ENCODE assay signal across 16 cellular contexts in the genomic region with DNA sequence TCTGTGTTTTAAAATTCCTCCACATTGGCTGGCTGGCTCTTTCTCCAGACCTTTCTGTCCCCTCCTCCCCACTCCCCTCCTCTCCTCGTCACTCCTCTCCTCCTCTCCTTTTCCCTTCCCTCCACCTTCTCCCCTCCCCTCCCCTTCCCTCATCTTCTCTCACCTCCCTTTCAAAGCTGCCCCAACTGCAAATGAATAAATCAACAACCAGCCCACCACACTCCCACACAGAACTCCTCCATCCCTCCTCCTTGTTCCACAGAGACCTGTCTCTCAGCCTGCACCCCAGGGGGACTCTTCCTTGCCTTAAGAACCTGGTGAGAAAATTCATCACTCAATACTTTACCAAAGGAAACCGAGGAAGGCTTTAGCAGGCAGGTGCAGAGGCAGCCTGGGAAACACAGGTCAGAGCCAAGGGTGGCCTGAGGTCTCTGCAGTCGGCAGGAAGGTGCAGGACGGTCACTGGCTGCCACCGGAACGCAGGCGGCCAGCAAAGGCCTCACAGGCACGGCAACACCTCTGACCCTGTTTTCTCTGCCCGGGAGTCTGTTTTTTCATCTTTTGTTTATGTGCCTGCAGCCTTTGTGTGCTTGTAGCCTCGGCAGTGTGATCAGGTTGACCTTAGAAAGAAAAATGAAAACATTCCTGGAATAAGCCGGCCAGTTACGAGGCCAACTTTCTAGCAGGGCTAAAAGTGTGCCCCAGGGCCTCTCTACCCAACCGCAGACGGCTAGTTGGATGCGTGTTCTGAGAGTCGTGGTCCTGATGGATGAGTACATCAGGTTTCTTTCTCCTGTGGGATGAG.
"Had no signal": no experiment of that assay in that cellular context is flagged by ENCODE, and none has a peak within 500 bp of the region (broad histone marks: within the 10 kb centered on the region; RNA-seq: fewer than 3 reads in every experiment).

No MANE protein-coding gene starts in this region.

- H3K4me3 ChIP-seq: dorsolateral prefrontal cortex, esophagus muscularis mucosa, mucosa of descending colon, tibial artery had no signal

- H3K36me3 Mint-ChIP-seq: brain; immature natural killer cell; naive thymus-derived CD8-positive, alpha-beta T cell had no signal

- H3K36me3 ChIP-seq: esophagus muscularis mucosa, tibial artery had no signal

- H3K27ac Mint-ChIP-seq: activated CD8-positive, alpha-beta T cell treated with anti-CD3 and anti-CD28 coated beads for 36 hours; activated T-helper 1 cell treated with anti-CD3 and anti-CD28 coated beads, Interleukin-12 subunit alpha, Interleukin-12 subunit beta, Interleukin-2, Interleukin-4 antibody, amounts not matched to agents 30 ng/mL and 10 ng/mL and 1 ng/mL, durations not matched to agents 14 hours and 24 hours and 36 hours had no signal

- ATAC-seq: activated CD8-positive, alpha-beta T cell treated with anti-CD3 and anti-CD28 coated beads for 36 hours; left cardiac atrium; mucosa of descending colon; naive thymus-derived CD8-positive, alpha-beta T cell had no signal

- H3K27me3 ChIP-seq: esophagus muscularis mucosa, tibial artery had no signal

- H3K27ac ChIP-seq: dorsolateral prefrontal cortex, esophagus muscularis mucosa, tibial artery, VCaP had no signal

- H3K27me3 Mint-ChIP-seq: activated CD8-positive, alpha-beta T cell treated with anti-CD3 and anti-CD28 coated beads for 36 hours; brain; central memory CD8-positive, alpha-beta T cell; naive thymus-derived CD8-positive, alpha-beta T cell had no signal

- H3K4me3 Mint-ChIP-seq: activated CD8-positive, alpha-beta T cell treated with anti-CD3 and anti-CD28 coated beads for 36 hours; activated T-helper 1 cell treated with anti-CD3 and anti-CD28 coated beads, Interleukin-12 subunit alpha, Interleukin-12 subunit beta, Interleukin-2, Interleukin-4 antibody, amounts not matched to agents 30 ng/mL and 10 ng/mL and 1 ng/mL, durations not matched to agents 14 hours and 24 hours and 36 hours; brain; central memory CD8-positive, alpha-beta T cell; immature natural killer cell; naive thymus-derived CD8-positive, alpha-beta T cell had no signal

- H3K4me1 Mint-ChIP-seq: immature natural killer cell had no signal

- H3K9me3 ChIP-seq: esophagus muscularis mucosa, mucosa of descending colon, tibial artery had no signal

- H3K9me3 Mint-ChIP-seq: activated CD8-positive, alpha-beta T cell treated with anti-CD3 and anti-CD28 coated beads for 36 hours; activated T-helper 1 cell treated with anti-CD3 and anti-CD28 coated beads, Interleukin-12 subunit alpha, Interleukin-12 subunit beta, Interleukin-2, Interleukin-4 antibody, amounts not matched to agents 30 ng/mL and 10 ng/mL and 1 ng/mL, durations not matched to agents 14 hours and 24 hours and 36 hours; central memory CD8-positive, alpha-beta T cell; immature natural killer cell; naive thymus-derived CD8-positive, alpha-beta T cell had no signal

- DNase-seq: activated CD8-positive, alpha-beta memory T cell treated with anti-CD3 and anti-CD28 coated beads, Interleukin-2, amount 50 U/mL, for 48 hours; activated CD8-positive, alpha-beta T cell treated with anti-CD3 and anti-CD28 coated beads for 36 hours; activated naive CD4-positive, alpha-beta T cell; dorsolateral prefrontal cortex; glutamatergic neuron; immature natural killer cell; left cardiac atrium; mucosa of descending colon; naive thymus-derived CD8-positive, alpha-beta T cell; stimulated activated CD4-positive, alpha-beta T cell treated with anti-CD3 and anti-CD28 coated beads, Interleukin-4, amount 100 ng/mL, for 24 hours; tibial artery had no signal
